Comparison of ENCODE assay signal across 14 cellular contexts in the genomic region with DNA sequence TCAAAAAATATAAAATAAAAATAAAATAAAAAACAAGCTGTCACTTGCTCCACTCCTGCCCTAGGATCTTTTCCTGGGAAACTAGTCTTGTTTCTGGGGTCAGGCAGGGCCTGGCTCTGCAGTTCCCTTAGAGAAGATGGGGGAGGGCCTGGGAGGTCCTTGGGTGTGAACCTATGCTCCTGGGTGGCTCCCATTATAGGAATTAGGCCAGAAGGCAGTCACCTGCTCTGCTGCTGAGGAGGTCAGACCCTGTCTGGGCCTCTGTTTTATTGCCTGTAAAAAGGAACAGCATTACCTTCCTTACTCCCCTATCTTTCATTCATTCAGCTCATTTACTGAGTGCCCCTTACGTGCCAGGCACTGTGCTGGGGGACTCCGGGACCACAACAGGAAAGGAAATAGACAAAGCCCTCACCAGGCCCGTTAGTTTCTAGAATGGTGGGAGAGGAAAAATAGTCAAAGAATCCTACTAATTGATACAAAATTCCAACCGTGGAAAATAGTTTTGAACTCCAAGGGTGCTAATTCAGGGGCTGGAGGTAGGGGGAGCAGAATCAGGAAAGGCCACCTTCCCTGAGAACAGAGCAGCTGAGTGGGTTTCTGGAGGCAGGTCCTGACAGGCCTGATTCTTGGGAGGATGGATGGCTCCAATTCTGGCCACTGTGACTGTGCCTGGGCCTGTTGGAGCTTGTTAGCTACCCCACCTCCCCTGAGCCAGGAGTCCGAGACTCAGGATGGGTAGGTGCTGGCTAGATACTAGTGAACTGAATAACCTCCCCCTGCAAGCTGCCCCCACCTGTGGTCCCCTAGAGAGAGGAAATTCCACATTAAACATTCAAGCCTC. TPM values are rescaled to one million over a fixed set of nuclear protein-coding genes. Genes with fewer than 3 reads are reported as not detected.
DNase-seq lines count a peak whose midpoint lies in the region; ATAC-seq lines count a peak whose summit lies in the region.
"Had no signal": no experiment of that assay in that cellular context is flagged by ENCODE, and none has a peak within 500 bp of the region (broad histone marks: within the 10 kb centered on the region; RNA-seq: fewer than 3 reads in every experiment).

No MANE protein-coding gene starts in this region.

- intact Hi-C loops in right cardiac atrium (cut with DNase I) = no loop called here

- H3K4me3 ChIP-seq in right cardiac atrium (ENCODE audit: low read length) = no peak overlapping the region

- H3K4me1 ChIP-seq in right cardiac atrium (ENCODE audit: control insufficient read depth, insufficient read depth, low read length) = no peaks in the 10 kb centered on the region
- H3K4me1 ChIP-seq: BE2C had no signal

- H3K27me3 Mint-ChIP-seq in stimulated activated naive CD8-positive, alpha-beta T cell treated with anti-CD3 and anti-CD28 coated beads, Interleukin-15, Interleukin-2, amounts not matched to agents 100 ng/mL and 50 ng/mL, for 24 hours = peaks cover 15% of the 10 kb centered on the region
- H3K27me3 Mint-ChIP-seq in stimulated activated naive CD8-positive, alpha-beta T cell treated with anti-CD3 and anti-CD28 coated beads, Interleukin-15, amount 100 ng/mL, for 72 hours = peaks cover 6% of the 10 kb centered on the region

- WGBS in right cardiac atrium = 75% methylated on average over 5 of the region's 5 CpGs

- H3K4me1 Mint-ChIP-seq in stimulated activated naive CD8-positive, alpha-beta T cell treated with anti-CD3 and anti-CD28 coated beads, Interleukin-15, Interleukin-2, amounts not matched to agents 100 ng/mL and 50 ng/mL, for 24 hours (ENCODE audit: low read depth) = peaks cover 9% of the 10 kb centered on the region
- peaks cover 14% of the 10 kb centered on the region for H3K4me1 Mint-ChIP-seq in stimulated activated naive CD8-positive, alpha-beta T cell treated with anti-CD3 and anti-CD28 coated beads, Interleukin-15, amount 100 ng/mL, for 72 hours

- no peaks in the 10 kb centered on the region for H3K9me3 ChIP-seq in right cardiac atrium (ENCODE audit: control insufficient read depth, low read length)
- H3K9me3 ChIP-seq: BE2C, heart right ventricle had no signal

- H3K4me3 Mint-ChIP-seq in stimulated activated naive CD8-positive, alpha-beta T cell treated with anti-CD3 and anti-CD28 coated beads, Interleukin-15, Interleukin-2, amounts not matched to agents 100 ng/mL and 50 ng/mL, for 24 hours = peak overlapping the region; percentile 82
- H3K4me3 Mint-ChIP-seq in stimulated activated naive CD8-positive, alpha-beta T cell treated with anti-CD3 and anti-CD28 coated beads, Interleukin-15, amount 100 ng/mL, for 72 hours = no peak overlapping the region

- H3K27ac ChIP-seq in right cardiac atrium (ENCODE audit: low read length) = no peak overlapping the region

- ATAC-seq in stimulated activated naive CD8-positive, alpha-beta T cell treated with anti-CD3 and anti-CD28 coated beads, Interleukin-15, amount 100 ng/mL, for 72 hours = no peak
- peak; percentile 40 for ATAC-seq in esophagus mucosa
- no peak for ATAC-seq in GM18520 (IDR thresholded peaks at IDR 0.05; ENCODE audit: unreplicated experiment)
- ATAC-seq in right cardiac atrium = no peak
- no peak for ATAC-seq in stimulated activated naive CD8-positive, alpha-beta T cell treated with anti-CD3 and anti-CD28 coated beads, Interleukin-15, Interleukin-2, amounts not matched to agents 100 U/mL and 50 U/mL, for 24 hours
- no peak for ATAC-seq in GM19397 (IDR thresholded peaks at IDR 0.05; ENCODE audit: unreplicated experiment)

- H3K9me3 Mint-ChIP-seq in stimulated activated naive CD8-positive, alpha-beta T cell treated with anti-CD3 and anti-CD28 coated beads, Interleukin-15, Interleukin-2, amounts not matched to agents 100 ng/mL and 50 ng/mL, for 24 hours = no peaks in the 10 kb centered on the region
- no peaks in the 10 kb centered on the region for H3K9me3 Mint-ChIP-seq in stimulated activated naive CD8-positive, alpha-beta T cell treated with anti-CD3 and anti-CD28 coated beads, Interleukin-15, amount 100 ng/mL, for 72 hours

- DNase-seq in stimulated activated naive CD8-positive, alpha-beta T cell treated with anti-CD3 and anti-CD28 coated beads, Interleukin-15, amount 100 ng/mL, for 72 hours = no peak
- DNase-seq in NCI-H524 treated with DMSO at 0.1 percent for 48 hours (lab: John Stamatoyannopoulos, UW) (peak; percentile 50), right cardiac atrium (no peak)
- DNase-seq in stimulated activated naive CD8-positive, alpha-beta T cell treated with anti-CD3 and anti-CD28 coated beads, Interleukin-15, Interleukin-2, amounts not matched to agents 100 U/mL and 50 U/mL, for 24 hours = no peak
- DNase-seq: activated effector memory CD4-positive, alpha-beta T cell treated with Interleukin-2 at 50 U/mL for 16 hours; BE2C; dermis blood vessel endothelial cell; heart right ventricle; KBM-7 had no signal

- no peak overlapping the region for H3K27ac Mint-ChIP-seq in stimulated activated naive CD8-positive, alpha-beta T cell treated with anti-CD3 and anti-CD28 coated beads, Interleukin-15, Interleukin-2, amounts not matched to agents 100 ng/mL and 50 ng/mL, for 24 hours
- H3K27ac Mint-ChIP-seq in stimulated activated naive CD8-positive, alpha-beta T cell treated with anti-CD3 and anti-CD28 coated beads, Interleukin-15, amount 100 ng/mL, for 72 hours = peak overlapping the region in 1 of 2 donors; percentile 5

- no peaks in the 10 kb centered on the region for H3K27me3 ChIP-seq in right cardiac atrium (ENCODE audit: control insufficient read depth, insufficient read depth)
- H3K27me3 ChIP-seq: BE2C had no signal

- no peaks in the 10 kb centered on the region for H3K36me3 Mint-ChIP-seq in stimulated activated naive CD8-positive, alpha-beta T cell treated with anti-CD3 and anti-CD28 coated beads, Interleukin-15, Interleukin-2, amounts not matched to agents 100 ng/mL and 50 ng/mL, for 24 hours (ENCODE audit: low read depth)

RNA-seq across cellular contexts. Expression of a gene that starts 1.3 kb away (rescaled TPM):
- total RNA-seq in esophagus mucosa (1.7 TPM), right cardiac atrium (1 to 10 TPM; 5.3 to 9.2 (median 7.6) TPM)
- polyA plus RNA-seq in right cardiac atrium = 3.0 TPM

RNA-seq across cellular contexts. Expression of a gene that starts 35.9 kb away (rescaled TPM):
- total RNA-seq in esophagus mucosa (1.6 TPM), right cardiac atrium (1 to 10 TPM; 5.8 to 8.9 (median 7.1) TPM)
- 4.0 TPM for polyA plus RNA-seq in right cardiac atrium

RNA-seq across cellular contexts. Expression of a gene that starts 37.2 kb away (rescaled TPM):
- total RNA-seq in esophagus mucosa = 0.60 TPM
- total RNA-seq in right cardiac atrium = 10 to 100 TPM in 1 of 4 donors, 1 to 10 TPM in 3; 3.8 to 10.5 (median 4.1) TPM
- 3.8 TPM for polyA plus RNA-seq in right cardiac atrium

RNA-seq across cellular contexts. Expression of a gene that starts 42.4 kb away (rescaled TPM):
- not detected for total RNA-seq in esophagus mucosa
- not detected for total RNA-seq in right cardiac atrium
- not detected for polyA plus RNA-seq in right cardiac atrium
- total RNA-seq: dermis blood vessel endothelial cell, heart right ventricle had no signal
- polyA plus RNA-seq: heart right ventricle, neural cell had no signal

RNA-seq across cellular contexts. Expression of a gene that starts 50.0 kb away (rescaled TPM):
- 81.1 TPM for total RNA-seq in esophagus mucosa
- total RNA-seq in right cardiac atrium = 10 to 100 TPM; 97.1 to 99.8 (median 98.6) TPM
- polyA plus RNA-seq in right cardiac atrium = 95.6 TPM
